ENCODE assay signal across 16 cellular contexts in genomic region chr12:67477682-67478265, GRCh38.
"Had no signal": no experiment of that assay in that cellular context is flagged by ENCODE, and none has a peak within 500 bp of the region (broad histone marks: within the 10 kb centered on the region; RNA-seq: fewer than 3 reads in every experiment).

No MANE protein-coding gene starts in this region.

- H3K4me3 ChIP-seq: skin epidermis, stomach, uterus had no signal

- DNase-seq: activated CD4-positive, alpha-beta T cell treated with anti-CD3 and anti-CD28 coated beads, Interleukin-2, amount 50 U/mL, for 4 hours; activated CD4-positive, CD25-positive, alpha-beta regulatory T cell; activated effector memory CD4-positive, alpha-beta T cell treated with Interleukin-2 at 50 U/mL for 16 hours; activated T-cell treated with anti-CD3 and anti-CD28 coated beads, Interleukin-2, amount 50 U/mL, for 1 hour; amniotic stem cell; brain microvascular endothelial cell; cerebellar nuclear complex; dermis blood vessel endothelial cell; hippocampal formation; naive B cell; retina; stomach; uterus had no signal

- ATAC-seq: activated naive CD4-positive, alpha-beta T cell treated with anti-CD3 and anti-CD28 coated beads, Interleukin-2, amount 50 U/mL, for 72 hours had no signal

- H3K4me1 ChIP-seq: parathyroid adenoma, uterus had no signal

- H3K27me3 ChIP-seq: brain microvascular endothelial cell, stomach, uterus had no signal

- H3K27ac ChIP-seq: brain microvascular endothelial cell, parathyroid adenoma, skin epidermis, stomach, uterus had no signal

- H3K9me3 ChIP-seq: stomach, uterus had no signal

- H3K36me3 ChIP-seq: brain microvascular endothelial cell, stomach, uterus had no signal
